8 cellular contexts compared by ENCODE assay signal in genomic region chrX:10189317-10190268, GRCh38. TPM values are rescaled to one million over a fixed set of nuclear protein-coding genes. Genes with fewer than 3 reads are reported as not detected.
DNase-seq lines count a peak whose midpoint lies in the region; ATAC-seq and TF ChIP-seq lines count a peak whose summit lies in the region.

No MANE protein-coding gene starts in this region.

- peak overlapping the region; percentile 5 for H2AFZ ChIP-seq in neuronal stem cell (ENCODE audit: low read length)

- H2BK12ac ChIP-seq in neuronal stem cell (ENCODE audit: low read length): no peak overlapping the region

- DNase-seq in CMK (ENCODE audit: low read depth) (peak; percentile 50), HS-27A (ENCODE audit: low read depth) (peak; percentile 15), OCI-M2 (lab: John Stamatoyannopoulos, UW; ENCODE audit: unreplicated experiment) (peak; percentile 13), activated T-helper 1 cell treated with Interleukin-2 at 50 U/mL for 16 hours (ENCODE audit: low read depth) (peak; percentile 62), fibroblast of pulmonary artery (ENCODE audit: low read depth) (peak; percentile 72), neuronal stem cell (ENCODE audit: low spot score) (peak; percentile 69), substantia nigra (lab: John Stamatoyannopoulos, UW) (peak in 46 of 49 donors; percentile 2 to 84 (median 56))

- H3K9ac ChIP-seq in neuronal stem cell (ENCODE audit: low read depth, low read length, poor library complexity): no peak overlapping the region

- H2BK5ac ChIP-seq in neuronal stem cell (ENCODE audit: low read length): no peak overlapping the region

- H3K36me3 ChIP-seq in neuronal stem cell (replicated peaks in 1 of 2; ENCODE audit: control insufficient read depth in 2 of 2, insufficient read depth in 2 of 2, low read length in 2 of 2): no peaks in the 10 kb centered on the region

- WGBS in neuronal stem cell (ENCODE audit: extremely low coverage in 2 of 2, insufficient read length in 2 of 2, insufficient replicate concordance in 1 of 2), 2 donors: no CpG with 5 or more reads among the region's 16 CpGs

- H3K9me3 ChIP-seq in neuronal stem cell (replicated peaks in 1 of 2; ENCODE audit: control insufficient read depth in 2 of 2, insufficient read depth in 1 of 2, low read depth in 1 of 2, low read length in 2 of 2): no peaks in the 10 kb centered on the region

- H3K79me1 ChIP-seq in neuronal stem cell (ENCODE audit: low read depth, low read length): no peaks in the 10 kb centered on the region

- ATAC-seq in GM19438 (IDR thresholded peaks at IDR 0.05; ENCODE audit: low read depth, unreplicated experiment): peak; percentile 85

- H3K27ac ChIP-seq in neuronal stem cell (replicated peaks; ENCODE audit: low read length) (no peak overlapping the region), substantia nigra (ENCODE audit: low read depth, low read length, poor library complexity, severe bottlenecking) (peak overlapping the region; percentile 38)

- H3K4me2 ChIP-seq in neuronal stem cell (ENCODE audit: insufficient read depth, low read length, poor library complexity, severe bottlenecking): no peak overlapping the region

- no peak overlapping the region for H2AK5ac ChIP-seq in neuronal stem cell (ENCODE audit: low read depth, low read length)

- no peak overlapping the region for H3K4ac ChIP-seq in neuronal stem cell (ENCODE audit: low read length)

- H3K27me3 ChIP-seq in neuronal stem cell (ENCODE audit: control insufficient read depth in 3 of 3, insufficient read depth in 3 of 3, low read depth in 1 of 3, low read length in 3 of 3): no peaks in the 10 kb centered on the region

- H3K4me1 ChIP-seq in neuronal stem cell (ENCODE audit: control insufficient read depth in 2 of 2, insufficient read depth in 1 of 2, low read depth in 1 of 2, low read length in 2 of 2): no peaks in the 10 kb centered on the region

- no peak overlapping the region for H3K14ac ChIP-seq in neuronal stem cell (ENCODE audit: low read length)

- no peak overlapping the region for H2BK15ac ChIP-seq in neuronal stem cell (ENCODE audit: low read length)

- no peak overlapping the region for H2BK120ac ChIP-seq in neuronal stem cell (ENCODE audit: low read depth, low read length)

- no peak overlapping the region for H4K91ac ChIP-seq in neuronal stem cell (ENCODE audit: low read depth, low read length, poor library complexity)

- H3K4me3 ChIP-seq in fibroblast of pulmonary artery (replicated peaks; ENCODE audit: low read depth, low read length): no peak overlapping the region
- H3K4me3 ChIP-seq in neuronal stem cell (ENCODE audit: low read length in 2 of 2): no peak overlapping the region

- no peak overlapping the region for H3K23ac ChIP-seq in neuronal stem cell (ENCODE audit: low read depth, low read length, poor library complexity)

- peak; percentile 52 for TF ChIP-seq CTCF in fibroblast of pulmonary artery (IDR thresholded peaks at IDR 0.05; ENCODE audit: low read length, missing control alignments)

- H4K8ac ChIP-seq in neuronal stem cell (ENCODE audit: low read depth, low read length): no peak overlapping the region

- H3K18ac ChIP-seq in neuronal stem cell (ENCODE audit: low read length): no peak overlapping the region

RNA-seq across cellular contexts. Expression of gene CLCN4, which starts 32.8 kb away (rescaled TPM):
- polyA plus RNA-seq in neuronal stem cell (2013, experiment 1 of 2): 4.4 TPM
- 4.3 TPM for polyA plus RNA-seq in neuronal stem cell (2013, experiment 2 of 2)

Comparison
In these comparisons a context has a peak if more than half of its experiments do, and no peak if none do; other contexts are left out.
1. DNase-seq: peak in every context shown above with its lines; median percentile 72 in fibroblast of pulmonary artery; 69 in neuronal stem cell; 62 in activated T-helper 1 cell treated with Interleukin-2 at 50 U/mL for 16 hours; 56 in substantia nigra; 50 in CMK; 15 in HS-27A; 13 in OCI-M2.